ENCODE assay signal across 26 cellular contexts in the genomic region with DNA sequence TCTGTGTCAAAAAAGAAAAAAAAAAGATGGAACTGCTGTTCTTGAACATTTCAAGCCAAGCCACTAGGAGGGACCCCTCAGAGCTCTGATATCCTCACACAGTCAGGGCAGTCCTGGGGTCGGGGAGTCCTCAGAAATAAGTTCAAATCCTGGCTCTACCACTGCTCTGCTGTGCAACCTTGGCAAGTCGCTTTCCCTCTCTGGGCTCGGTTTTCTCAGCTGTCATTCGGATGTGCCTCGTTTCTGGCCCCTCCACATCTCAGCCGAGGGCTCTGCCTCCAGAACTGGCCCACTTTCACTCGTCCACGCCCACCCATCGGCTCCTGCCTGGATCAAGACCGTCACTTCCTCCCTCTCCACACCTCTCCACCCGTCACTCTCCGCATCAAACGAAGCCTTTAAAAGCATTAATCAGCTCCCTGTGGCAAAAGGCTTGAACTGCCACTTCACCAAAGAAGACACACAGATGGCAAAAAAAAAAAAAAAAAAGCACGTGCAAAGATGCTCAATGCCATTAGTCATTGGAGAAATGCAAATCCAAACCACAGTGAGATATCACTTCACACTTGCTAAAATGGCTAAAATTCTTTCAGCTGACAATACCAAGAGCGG. TPM values are rescaled to one million over a fixed set of nuclear protein-coding genes. Genes with fewer than 3 reads are reported as not detected.
DNase-seq lines count a peak whose midpoint lies in the region; ATAC-seq and TF ChIP-seq lines count a peak whose summit lies in the region.
"Had no signal": no experiment of that assay in that cellular context is flagged by ENCODE, and none has a peak within 500 bp of the region (broad histone marks: within the 10 kb centered on the region; RNA-seq: fewer than 3 reads in every experiment).

No MANE protein-coding gene starts in this region.

- no peaks in the 10 kb centered on the region for H3K9me1 ChIP-seq in IMR-90 (ENCODE audit: insufficient read depth, low read length)

- no peak for TF ChIP-seq POLR2A in IMR-90 (IDR thresholded peaks at IDR 0.05; ENCODE audit: low read depth, low read length)

- H3K27ac Mint-ChIP-seq in stimulated activated naive B cell treated with anti-CD40 and anti-IgM and Interleukin-4, amounts not matched to agents 10 μg/mL and 1 μg/mL and 100 μg/mL, for 72 hours: no peak overlapping the region
- H3K27ac Mint-ChIP-seq in activated CD8-positive, alpha-beta T cell treated with anti-CD3 and anti-CD28 coated beads, Interleukin-2, amount 10 ng/mL, durations not matched to agents 7 days and 5 days: no peak overlapping the region
- H3K27ac Mint-ChIP-seq: activated CD4-positive, alpha-beta T cell treated with anti-CD3 and anti-CD28 coated beads for 36 hours; activated CD8-positive, alpha-beta memory T cell treated with anti-CD3 and anti-CD28 coated beads, Interleukin-2, amount 10 ng/mL, durations not matched to agents 7 days and 5 days; naive B cell; type B pancreatic cell had no signal

- no peak overlapping the region for H3K18ac ChIP-seq in IMR-90 (ENCODE audit: low read depth, low read length)
- no peak overlapping the region for H3K18ac ChIP-seq in mesendoderm (ENCODE audit: low read length)

- H4K5ac ChIP-seq in IMR-90 (ENCODE audit: low read depth, low read length) (no peak overlapping the region), mesendoderm (ENCODE audit: low read length) (no peak overlapping the region)

- H4K8ac ChIP-seq in IMR-90 (ENCODE audit: low read depth in 2 of 2, low read length in 2 of 2) (no peak overlapping the region), mesendoderm (ENCODE audit: low read depth, low read length) (no peak overlapping the region)

- dilution Hi-C loops in IMR-90 (cut with HindIII; ENCODE audit: low sequenced_read_pairs, unreplicated experiment): no loop called here

- no peak overlapping the region for H3K4me2 ChIP-seq in IMR-90 (ENCODE audit: low read depth, low read length)
- no peak overlapping the region for H3K4me2 ChIP-seq in mesendoderm (ENCODE audit: low read length)
- H3K4me2 ChIP-seq: KMS-11 had no signal

- H3K27ac ChIP-seq in IMR-90 (ENCODE audit: insufficient read depth, low read length): no peak overlapping the region
- no peak overlapping the region for H3K27ac ChIP-seq in mesendoderm (ENCODE audit: low read depth, low read length)
- H3K27ac ChIP-seq: C4-2B, esophagus muscularis mucosa, KMS-11, lower lobe of right lung, ovary had no signal

- 41% methylated on average over 6 of the region's 15 CpGs; no CpG with 5 or more reads in 1 of the 2 experiments for WGBS in IMR-90 (ENCODE audit: extremely low coverage in 2 of 2, insufficient read length in 1 of 2), 2 experiments
- no CpG with 5 or more reads among the region's 15 CpGs for WGBS in mesendoderm (ENCODE audit: extremely low coverage, insufficient coverage, low lambda C conversion rate)

- no peaks in the 10 kb centered on the region for H3K79me2 ChIP-seq in mesendoderm (ENCODE audit: control insufficient read depth, insufficient read depth, low read length)

- H2BK5ac ChIP-seq in IMR-90 (ENCODE audit: low read depth, low read length, poor library complexity, severe bottlenecking): no peak overlapping the region
- no peak overlapping the region for H2BK5ac ChIP-seq in mesendoderm (ENCODE audit: low read length)

- no peak overlapping the region for H3K4me3 Mint-ChIP-seq in stimulated activated naive B cell treated with anti-CD40 and anti-IgM and Interleukin-4, amounts not matched to agents 10 μg/mL and 1 μg/mL and 100 μg/mL, for 72 hours
- H3K4me3 Mint-ChIP-seq in activated CD8-positive, alpha-beta T cell treated with anti-CD3 and anti-CD28 coated beads, Interleukin-2, amount 10 ng/mL, durations not matched to agents 7 days and 5 days: no peak overlapping the region
- H3K4me3 Mint-ChIP-seq: activated CD4-positive, alpha-beta T cell treated with anti-CD3 and anti-CD28 coated beads for 36 hours; activated CD8-positive, alpha-beta memory T cell treated with anti-CD3 and anti-CD28 coated beads, Interleukin-2, amount 10 ng/mL, durations not matched to agents 7 days and 5 days; type B pancreatic cell had no signal

- no peak overlapping the region for H3K14ac ChIP-seq in IMR-90 (replicated peaks; ENCODE audit: low read depth, low read length)

- H3K27me3 Mint-ChIP-seq in stimulated activated naive B cell treated with anti-CD40 and anti-IgM and Interleukin-4, amounts not matched to agents 10 μg/mL and 1 μg/mL and 100 μg/mL, for 72 hours: peaks cover 46 to 48% of the 10 kb centered on the region in 2 donors
- H3K27me3 Mint-ChIP-seq in activated CD8-positive, alpha-beta T cell treated with anti-CD3 and anti-CD28 coated beads, Interleukin-2, amount 10 ng/mL, durations not matched to agents 7 days and 5 days (ENCODE audit: low read depth): no peaks in the 10 kb centered on the region

- no peak overlapping the region for H2AFZ ChIP-seq in IMR-90 (replicated peaks; ENCODE audit: low read length, poor library complexity)

- H3K56ac ChIP-seq in IMR-90 (ENCODE audit: extremely low read depth, insufficient read depth, low read length) (no peak overlapping the region), mesendoderm (ENCODE audit: low read length) (no peak overlapping the region)

- no peak overlapping the region for H4K91ac ChIP-seq in IMR-90 (ENCODE audit: insufficient read depth, low read depth, low read length)

- no peak for ATAC-seq in IMR-90 (ENCODE audit: low read depth)
- no peak for ATAC-seq in stimulated activated naive B cell treated with anti-CD40 and anti-IgM and Interleukin-4, amounts not matched to agents 10 μg/mL and 1 μg/mL and 100 μg/mL, for 72 hours (replicated peaks)
- no peak for ATAC-seq in activated CD8-positive, alpha-beta T cell treated with anti-CD3 and anti-CD28 coated beads, Interleukin-2, amount 10 ng/mL, durations not matched to agents 7 days and 5 days
- ATAC-seq: activated CD4-positive, alpha-beta T cell treated with anti-CD3 and anti-CD28 coated beads for 36 hours; activated CD8-positive, alpha-beta memory T cell treated with anti-CD3 and anti-CD28 coated beads, Interleukin-2, amount 10 ng/mL, durations not matched to agents 7 days and 5 days; lower lobe of right lung; sciatic nerve; stimulated activated naive CD8-positive, alpha-beta T cell treated with anti-CD3 and anti-CD28 coated beads, Interleukin-15, Interleukin-2, amounts not matched to agents 100 U/mL and 50 U/mL, for 24 hours had no signal

- no peak overlapping the region for H3K4ac ChIP-seq in IMR-90 (ENCODE audit: low read depth, low read length)
- H3K4ac ChIP-seq in mesendoderm (ENCODE audit: low read depth, low read length): no peak overlapping the region

- DNase-seq in NCI-H345 (lab: John Stamatoyannopoulos, UW) (peak; percentile 55), NCI-H345 treated with DMSO at 0.1 percent for 48 hours (lab: John Stamatoyannopoulos, UW; ENCODE audit: unreplicated experiment) (no peak), IMR-90 (no peak), NCI-H69 (lab: John Stamatoyannopoulos, UW) (peak; percentile 42), mesendoderm (peak; percentile 48), COLO668 (lab: John Stamatoyannopoulos, UW; ENCODE audit: unreplicated experiment) (no peak)
- no peak for DNase-seq in stimulated activated naive B cell treated with anti-CD40 and anti-IgM and Interleukin-4, amounts not matched to agents 10 μg/mL and 1 μg/mL and 100 μg/mL, for 72 hours
- DNase-seq in activated CD8-positive, alpha-beta T cell treated with anti-CD3 and anti-CD28 coated beads, Interleukin-2, amount 10 ng/mL, durations not matched to agents 7 days and 5 days: no peak
- DNase-seq: activated CD4-positive, alpha-beta T cell treated with anti-CD3 and anti-CD28 coated beads for 36 hours; activated CD8-positive, alpha-beta memory T cell treated with anti-CD3 and anti-CD28 coated beads, Interleukin-2, amount 10 ng/mL, durations not matched to agents 7 days and 5 days; central memory CD4-positive, alpha-beta T cell; DND-41; effector CD4-positive, alpha-beta T cell; lower lobe of right lung; naive B cell; NCI-H1105; NCI-H510A treated with DMSO at 0.1 percent for 48 hours; ovary; stimulated activated naive CD8-positive, alpha-beta T cell treated with anti-CD3 and anti-CD28 coated beads, Interleukin-15, Interleukin-2, amounts not matched to agents 100 U/mL and 50 U/mL, for 24 hours had no signal

- H3K4me1 Mint-ChIP-seq in stimulated activated naive B cell treated with anti-CD40 and anti-IgM and Interleukin-4, amounts not matched to agents 10 μg/mL and 1 μg/mL and 100 μg/mL, for 72 hours: no peaks in the 10 kb centered on the region
- no peaks in the 10 kb centered on the region for H3K4me1 Mint-ChIP-seq in activated CD8-positive, alpha-beta T cell treated with anti-CD3 and anti-CD28 coated beads, Interleukin-2, amount 10 ng/mL, durations not matched to agents 7 days and 5 days (ENCODE audit: low read depth)
- H3K4me1 Mint-ChIP-seq: activated CD4-positive, alpha-beta T cell treated with anti-CD3 and anti-CD28 coated beads for 36 hours; activated CD8-positive, alpha-beta memory T cell treated with anti-CD3 and anti-CD28 coated beads, Interleukin-2, amount 10 ng/mL, durations not matched to agents 7 days and 5 days had no signal

- H3K9me3 ChIP-seq in IMR-90 (ENCODE audit: control insufficient read depth, insufficient read depth, low read length): peaks cover 1% of the 10 kb centered on the region; the same call in 1 of the 2 replicates
- H3K9me3 ChIP-seq: lower lobe of right lung, ovary had no signal

- no TSS peak for BruUV-seq in IMR-90 (replicated peaks; lab: Mats Ljungman, UMichigan)

- H3K23ac ChIP-seq in IMR-90 (ENCODE audit: low read depth, low read length) (no peak overlapping the region), mesendoderm (ENCODE audit: low read length) (no peak overlapping the region)

- H2BK120ac ChIP-seq in IMR-90 (ENCODE audit: low read depth, low read length) (no peak overlapping the region), mesendoderm (ENCODE audit: low read depth, low read length) (no peak overlapping the region)

- H3K4me1 ChIP-seq in IMR-90 (ENCODE audit: control insufficient read depth, insufficient read depth, low read length) (no peaks in the 10 kb centered on the region), mesendoderm (ENCODE audit: control insufficient read depth, low read depth, low read length) (no peaks in the 10 kb centered on the region)
- H3K4me1 ChIP-seq: esophagus muscularis mucosa, lower lobe of right lung had no signal

- TF ChIP-seq CTCF in IMR-90 (conservative IDR thresholded peaks at IDR 0.05; ENCODE audit: low read depth, low read length): no peak

- CTCF ChIA-PET in IMR-90 (lab: Yijun Ruan, JAX): no interaction called here
- CTCF ChIA-PET in activated CD8-positive, alpha-beta T cell treated with anti-CD3 and anti-CD28 coated beads, Interleukin-2, amount 10 ng/mL, durations not matched to agents 7 days and 5 days (lab: Charles Lee): no interaction called here

- H3K27me3 ChIP-seq in IMR-90 (ENCODE audit: control insufficient read depth, insufficient read depth, low read length) (peaks cover 20% of the 10 kb centered on the region), mesendoderm (ENCODE audit: insufficient read depth, low read length, poor library complexity) (no peaks in the 10 kb centered on the region)
- H3K27me3 ChIP-seq: ovary had no signal

- H3K79me1 ChIP-seq in IMR-90 (ENCODE audit: low read depth in 1 of 2, low read length in 2 of 2) (no peaks in the 10 kb centered on the region), mesendoderm (ENCODE audit: low read length) (no peaks in the 10 kb centered on the region)

- POLR2A ChIA-PET in IMR-90 (lab: Charles Lee; ENCODE audit: unreplicated experiment): no interaction called here
- POLR2A ChIA-PET in activated CD8-positive, alpha-beta T cell treated with anti-CD3 and anti-CD28 coated beads, Interleukin-2, amount 10 ng/mL, durations not matched to agents 7 days and 5 days (lab: Charles Lee): no interaction called here

- H3K4me3 ChIP-seq in IMR-90 (ENCODE audit: insufficient read depth, low read depth, low read length) (no peak overlapping the region), mesendoderm (ENCODE audit: low read length) (no peak overlapping the region)
- H3K4me3 ChIP-seq: esophagus muscularis mucosa, lower lobe of right lung, ovary had no signal

- TF ChIP-seq RAD21 in IMR-90 (IDR thresholded peaks at IDR 0.05; ENCODE audit: low read length): no peak

- no peak overlapping the region for H2BK20ac ChIP-seq in IMR-90 (ENCODE audit: low read depth, low read length)

- no peaks in the 10 kb centered on the region for H3K9me3 Mint-ChIP-seq in stimulated activated naive B cell treated with anti-CD40 and anti-IgM and Interleukin-4, amounts not matched to agents 10 μg/mL and 1 μg/mL and 100 μg/mL, for 72 hours
- no peaks in the 10 kb centered on the region for H3K9me3 Mint-ChIP-seq in activated CD8-positive, alpha-beta T cell treated with anti-CD3 and anti-CD28 coated beads, Interleukin-2, amount 10 ng/mL, durations not matched to agents 7 days and 5 days (ENCODE audit: insufficient read depth)
- H3K9me3 Mint-ChIP-seq: type B pancreatic cell had no signal

- H3K9ac ChIP-seq in IMR-90 (ENCODE audit: low read depth, low read length) (no peak overlapping the region), mesendoderm (ENCODE audit: low read length) (no peak overlapping the region)
- H3K9ac ChIP-seq: KMS-11 had no signal

- no peaks in the 10 kb centered on the region for H3K36me3 Mint-ChIP-seq in stimulated activated naive B cell treated with anti-CD40 and anti-IgM and Interleukin-4, amounts not matched to agents 10 μg/mL and 1 μg/mL and 100 μg/mL, for 72 hours
- H3K36me3 Mint-ChIP-seq in activated CD8-positive, alpha-beta T cell treated with anti-CD3 and anti-CD28 coated beads, Interleukin-2, amount 10 ng/mL, durations not matched to agents 7 days and 5 days (ENCODE audit: low read depth): no peaks in the 10 kb centered on the region
- H3K36me3 Mint-ChIP-seq: activated CD8-positive, alpha-beta memory T cell treated with anti-CD3 and anti-CD28 coated beads, Interleukin-2, amount 10 ng/mL, durations not matched to agents 7 days and 5 days; naive B cell; type B pancreatic cell had no signal

- intact Hi-C loops in IMR-90 (cut with micrococcal nuclease): no loop called here

- no peaks in the 10 kb centered on the region for H4K20me1 ChIP-seq in IMR-90 (ENCODE audit: insufficient read depth, low read length)

- no peak overlapping the region for H2AK9ac ChIP-seq in IMR-90 (replicated peaks; ENCODE audit: low read depth, low read length, poor library complexity)

- no peak overlapping the region for H2BK15ac ChIP-seq in IMR-90 (ENCODE audit: low read depth, low read length)
- no peak overlapping the region for H2BK15ac ChIP-seq in mesendoderm (replicated peaks; ENCODE audit: low read depth)

- H2AK5ac ChIP-seq in IMR-90 (ENCODE audit: low read depth, low read length) (no peak overlapping the region), mesendoderm (ENCODE audit: low read length) (no peak overlapping the region)

- H3K36me3 ChIP-seq in IMR-90 (ENCODE audit: control insufficient read depth, insufficient read depth, low read length) (no peaks in the 10 kb centered on the region), mesendoderm (ENCODE audit: control insufficient read depth, insufficient read depth, low read length) (no peaks in the 10 kb centered on the region)
- H3K36me3 ChIP-seq: esophagus muscularis mucosa, lower lobe of right lung, ovary had no signal

- in situ Hi-C loops in IMR-90 (cut with MboI; ENCODE audit: low sequenced_read_pairs): no loop called here

RNA-seq across cellular contexts. Expression of a gene that starts 7.4 kb away (rescaled TPM):
- total RNA-seq in IMR-90 (2012; rRNA removed): not detected in 2 replicates
- polyA plus RNA-seq in IMR-90 (2012; rRNA removed): not detected in 2 replicates
- not detected in 2 replicates for polyA plus RNA-seq in IMR-90 (2012; cell fraction: cytosol; rRNA removed)
- 0.24 TPM in 1 of 2 replicates, not detected in the other for polyA plus RNA-seq in IMR-90 (2012; cell fraction: nucleus; rRNA removed; ENCODE audit: low replicate concordance)
- polyA plus RNA-seq in mesendoderm (2013, experiment 1 of 2): not detected
- not detected for polyA plus RNA-seq in mesendoderm (2013, experiment 2 of 2)
- not detected for total RNA-seq in activated CD8-positive, alpha-beta T cell treated with anti-CD3 and anti-CD28 coated beads, Interleukin-2, amount 10 ng/mL, durations not matched to agents 7 days and 5 days
- total RNA-seq: activated CD4-positive, alpha-beta T cell treated with anti-CD3 and anti-CD28 coated beads for 36 hours; activated CD8-positive, alpha-beta memory T cell treated with anti-CD3 and anti-CD28 coated beads, Interleukin-2, amount 10 ng/mL, durations not matched to agents 7 days and 5 days; esophagus muscularis mucosa; H4; lower lobe of right lung; ovary; sciatic nerve had no signal
- polyA plus RNA-seq: adipose tissue, ovary had no signal

Comparison
In these comparisons a context has a peak if more than half of its experiments do, and no peak if none do; other contexts are left out.
1. DNase-seq: peak in NCI-H345 (single experiment), NCI-H69 (single experiment) and mesendoderm (single experiment); none in NCI-H345 treated with DMSO at 0.1 percent for 48 hours (single experiment), IMR-90 (single experiment), COLO668 (single experiment), stimulated activated naive B cell treated with anti-CD40 and anti-IgM and Interleukin-4, amounts not matched to agents 10 μg/mL and 1 μg/mL and 100 μg/mL, for 72 hours (single experiment) and activated CD8-positive, alpha-beta T cell treated with anti-CD3 and anti-CD28 coated beads, Interleukin-2, amount 10 ng/mL, durations not matched to agents 7 days and 5 days (single experiment).